1 cellular context compared by ENCODE assay signal in the genomic region with DNA sequence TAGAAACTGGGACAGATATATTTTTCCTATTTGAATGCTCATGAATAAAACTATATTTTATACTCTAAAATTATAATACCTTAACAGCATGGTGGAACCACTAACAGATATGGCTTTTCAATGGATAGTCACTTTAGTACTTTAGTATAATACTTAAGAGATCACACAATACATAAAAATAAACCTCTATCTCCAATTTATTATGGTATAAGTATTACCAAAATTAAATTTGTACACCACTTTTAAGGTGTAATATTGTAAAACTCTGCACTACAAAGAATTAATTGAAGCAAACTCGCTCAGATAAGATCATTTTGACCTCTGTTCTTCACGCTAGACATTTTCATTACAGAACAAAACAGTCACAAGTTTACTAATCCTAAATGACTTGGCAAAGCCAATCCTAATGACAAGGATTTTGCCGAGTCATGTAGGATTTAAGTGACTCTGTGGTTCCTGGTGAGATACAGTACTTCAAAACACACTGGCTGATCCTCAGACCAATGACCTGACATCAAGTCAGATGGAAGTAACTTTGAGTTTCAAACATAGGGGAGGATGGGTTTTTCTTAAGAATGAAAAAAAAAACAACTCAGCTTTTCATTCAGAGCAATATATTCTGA.
A peak's percentile ranks its signal among the peaks of the same experiment; 100 is the strongest.
TF ChIP-seq lines count a peak whose summit lies in the region.

No MANE protein-coding gene starts in this region.

TF ChIP-seq in K562, 482 proteins besides CTCF, POLR2A, EP300 and RAD21 (continued from another document and continues in another):
- TF ChIP-seq, protein P1, sequence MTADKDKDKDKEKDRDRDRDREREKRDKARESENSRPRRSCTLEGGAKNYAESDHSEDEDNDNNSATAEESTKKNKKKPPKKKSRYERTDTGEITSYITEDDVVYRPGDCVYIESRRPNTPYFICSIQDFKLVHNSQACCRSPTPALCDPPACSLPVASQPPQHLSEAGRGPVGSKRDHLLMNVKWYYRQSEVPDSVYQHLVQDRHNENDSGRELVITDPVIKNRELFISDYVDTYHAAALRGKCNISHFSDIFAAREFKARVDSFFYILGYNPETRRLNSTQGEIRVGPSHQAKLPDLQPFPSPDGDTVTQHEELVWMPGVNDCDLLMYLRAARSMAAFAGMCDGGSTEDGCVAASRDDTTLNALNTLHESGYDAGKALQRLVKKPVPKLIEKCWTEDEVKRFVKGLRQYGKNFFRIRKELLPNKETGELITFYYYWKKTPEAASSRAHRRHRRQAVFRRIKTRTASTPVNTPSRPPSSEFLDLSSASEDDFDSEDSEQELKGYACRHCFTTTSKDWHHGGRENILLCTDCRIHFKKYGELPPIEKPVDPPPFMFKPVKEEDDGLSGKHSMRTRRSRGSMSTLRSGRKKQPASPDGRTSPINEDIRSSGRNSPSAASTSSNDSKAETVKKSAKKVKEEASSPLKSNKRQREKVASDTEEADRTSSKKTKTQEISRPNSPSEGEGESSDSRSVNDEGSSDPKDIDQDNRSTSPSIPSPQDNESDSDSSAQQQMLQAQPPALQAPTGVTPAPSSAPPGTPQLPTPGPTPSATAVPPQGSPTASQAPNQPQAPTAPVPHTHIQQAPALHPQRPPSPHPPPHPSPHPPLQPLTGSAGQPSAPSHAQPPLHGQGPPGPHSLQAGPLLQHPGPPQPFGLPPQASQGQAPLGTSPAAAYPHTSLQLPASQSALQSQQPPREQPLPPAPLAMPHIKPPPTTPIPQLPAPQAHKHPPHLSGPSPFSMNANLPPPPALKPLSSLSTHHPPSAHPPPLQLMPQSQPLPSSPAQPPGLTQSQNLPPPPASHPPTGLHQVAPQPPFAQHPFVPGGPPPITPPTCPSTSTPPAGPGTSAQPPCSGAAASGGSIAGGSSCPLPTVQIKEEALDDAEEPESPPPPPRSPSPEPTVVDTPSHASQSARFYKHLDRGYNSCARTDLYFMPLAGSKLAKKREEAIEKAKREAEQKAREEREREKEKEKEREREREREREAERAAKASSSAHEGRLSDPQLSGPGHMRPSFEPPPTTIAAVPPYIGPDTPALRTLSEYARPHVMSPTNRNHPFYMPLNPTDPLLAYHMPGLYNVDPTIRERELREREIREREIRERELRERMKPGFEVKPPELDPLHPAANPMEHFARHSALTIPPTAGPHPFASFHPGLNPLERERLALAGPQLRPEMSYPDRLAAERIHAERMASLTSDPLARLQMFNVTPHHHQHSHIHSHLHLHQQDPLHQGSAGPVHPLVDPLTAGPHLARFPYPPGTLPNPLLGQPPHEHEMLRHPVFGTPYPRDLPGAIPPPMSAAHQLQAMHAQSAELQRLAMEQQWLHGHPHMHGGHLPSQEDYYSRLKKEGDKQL (CRISPR knock-in tag; IDR thresholded peaks at IDR 0.05; ENCODE audit: borderline replicate concordance), result no peak
- TF ChIP-seq, protein P2, sequence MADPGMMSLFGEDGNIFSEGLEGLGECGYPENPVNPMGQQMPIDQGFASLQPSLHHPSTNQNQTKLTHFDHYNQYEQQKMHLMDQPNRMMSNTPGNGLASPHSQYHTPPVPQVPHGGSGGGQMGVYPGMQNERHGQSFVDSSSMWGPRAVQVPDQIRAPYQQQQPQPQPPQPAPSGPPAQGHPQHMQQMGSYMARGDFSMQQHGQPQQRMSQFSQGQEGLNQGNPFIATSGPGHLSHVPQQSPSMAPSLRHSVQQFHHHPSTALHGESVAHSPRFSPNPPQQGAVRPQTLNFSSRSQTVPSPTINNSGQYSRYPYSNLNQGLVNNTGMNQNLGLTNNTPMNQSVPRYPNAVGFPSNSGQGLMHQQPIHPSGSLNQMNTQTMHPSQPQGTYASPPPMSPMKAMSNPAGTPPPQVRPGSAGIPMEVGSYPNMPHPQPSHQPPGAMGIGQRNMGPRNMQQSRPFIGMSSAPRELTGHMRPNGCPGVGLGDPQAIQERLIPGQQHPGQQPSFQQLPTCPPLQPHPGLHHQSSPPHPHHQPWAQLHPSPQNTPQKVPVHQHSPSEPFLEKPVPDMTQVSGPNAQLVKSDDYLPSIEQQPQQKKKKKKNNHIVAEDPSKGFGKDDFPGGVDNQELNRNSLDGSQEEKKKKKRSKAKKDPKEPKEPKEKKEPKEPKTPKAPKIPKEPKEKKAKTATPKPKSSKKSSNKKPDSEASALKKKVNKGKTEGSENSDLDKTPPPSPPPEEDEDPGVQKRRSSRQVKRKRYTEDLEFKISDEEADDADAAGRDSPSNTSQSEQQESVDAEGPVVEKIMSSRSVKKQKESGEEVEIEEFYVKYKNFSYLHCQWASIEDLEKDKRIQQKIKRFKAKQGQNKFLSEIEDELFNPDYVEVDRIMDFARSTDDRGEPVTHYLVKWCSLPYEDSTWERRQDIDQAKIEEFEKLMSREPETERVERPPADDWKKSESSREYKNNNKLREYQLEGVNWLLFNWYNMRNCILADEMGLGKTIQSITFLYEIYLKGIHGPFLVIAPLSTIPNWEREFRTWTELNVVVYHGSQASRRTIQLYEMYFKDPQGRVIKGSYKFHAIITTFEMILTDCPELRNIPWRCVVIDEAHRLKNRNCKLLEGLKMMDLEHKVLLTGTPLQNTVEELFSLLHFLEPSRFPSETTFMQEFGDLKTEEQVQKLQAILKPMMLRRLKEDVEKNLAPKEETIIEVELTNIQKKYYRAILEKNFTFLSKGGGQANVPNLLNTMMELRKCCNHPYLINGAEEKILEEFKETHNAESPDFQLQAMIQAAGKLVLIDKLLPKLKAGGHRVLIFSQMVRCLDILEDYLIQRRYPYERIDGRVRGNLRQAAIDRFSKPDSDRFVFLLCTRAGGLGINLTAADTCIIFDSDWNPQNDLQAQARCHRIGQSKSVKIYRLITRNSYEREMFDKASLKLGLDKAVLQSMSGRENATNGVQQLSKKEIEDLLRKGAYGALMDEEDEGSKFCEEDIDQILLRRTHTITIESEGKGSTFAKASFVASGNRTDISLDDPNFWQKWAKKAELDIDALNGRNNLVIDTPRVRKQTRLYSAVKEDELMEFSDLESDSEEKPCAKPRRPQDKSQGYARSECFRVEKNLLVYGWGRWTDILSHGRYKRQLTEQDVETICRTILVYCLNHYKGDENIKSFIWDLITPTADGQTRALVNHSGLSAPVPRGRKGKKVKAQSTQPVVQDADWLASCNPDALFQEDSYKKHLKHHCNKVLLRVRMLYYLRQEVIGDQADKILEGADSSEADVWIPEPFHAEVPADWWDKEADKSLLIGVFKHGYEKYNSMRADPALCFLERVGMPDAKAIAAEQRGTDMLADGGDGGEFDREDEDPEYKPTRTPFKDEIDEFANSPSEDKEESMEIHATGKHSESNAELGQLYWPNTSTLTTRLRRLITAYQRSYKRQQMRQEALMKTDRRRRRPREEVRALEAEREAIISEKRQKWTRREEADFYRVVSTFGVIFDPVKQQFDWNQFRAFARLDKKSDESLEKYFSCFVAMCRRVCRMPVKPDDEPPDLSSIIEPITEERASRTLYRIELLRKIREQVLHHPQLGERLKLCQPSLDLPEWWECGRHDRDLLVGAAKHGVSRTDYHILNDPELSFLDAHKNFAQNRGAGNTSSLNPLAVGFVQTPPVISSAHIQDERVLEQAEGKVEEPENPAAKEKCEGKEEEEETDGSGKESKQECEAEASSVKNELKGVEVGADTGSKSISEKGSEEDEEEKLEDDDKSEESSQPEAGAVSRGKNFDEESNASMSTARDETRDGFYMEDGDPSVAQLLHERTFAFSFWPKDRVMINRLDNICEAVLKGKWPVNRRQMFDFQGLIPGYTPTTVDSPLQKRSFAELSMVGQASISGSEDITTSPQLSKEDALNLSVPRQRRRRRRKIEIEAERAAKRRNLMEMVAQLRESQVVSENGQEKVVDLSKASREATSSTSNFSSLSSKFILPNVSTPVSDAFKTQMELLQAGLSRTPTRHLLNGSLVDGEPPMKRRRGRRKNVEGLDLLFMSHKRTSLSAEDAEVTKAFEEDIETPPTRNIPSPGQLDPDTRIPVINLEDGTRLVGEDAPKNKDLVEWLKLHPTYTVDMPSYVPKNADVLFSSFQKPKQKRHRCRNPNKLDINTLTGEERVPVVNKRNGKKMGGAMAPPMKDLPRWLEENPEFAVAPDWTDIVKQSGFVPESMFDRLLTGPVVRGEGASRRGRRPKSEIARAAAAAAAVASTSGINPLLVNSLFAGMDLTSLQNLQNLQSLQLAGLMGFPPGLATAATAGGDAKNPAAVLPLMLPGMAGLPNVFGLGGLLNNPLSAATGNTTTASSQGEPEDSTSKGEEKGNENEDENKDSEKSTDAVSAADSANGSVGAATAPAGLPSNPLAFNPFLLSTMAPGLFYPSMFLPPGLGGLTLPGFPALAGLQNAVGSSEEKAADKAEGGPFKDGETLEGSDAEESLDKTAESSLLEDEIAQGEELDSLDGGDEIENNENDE (IDR thresholded peaks at IDR 0.05; ENCODE audit: low read depth, low read length), result no peak
- TF ChIP-seq SPI1 (IDR thresholded peaks at IDR 0.05; ENCODE audit: borderline replicate concordance, low read depth, low read length) (no peak), CHD1 (IDR thresholded peaks at IDR 0.05; ENCODE audit: low read length) (no peak), CBX2 (IDR thresholded peaks at IDR 0.05; ENCODE audit: insufficient read depth, low read length, poor library complexity, severe bottlenecking) (no peak), ZNF778 (CRISPR knock-in tag; IDR thresholded peaks at IDR 0.05) (no peak), FOSL1 (tag; conservative IDR thresholded peaks at IDR 0.05) (peak; percentile 69), RAD51 (IDR thresholded peaks at IDR 0.05; ENCODE audit: borderline replicate concordance, low read depth) (peak; percentile 39; the same call in 1 of the 2 replicates), SETDB1 (IDR thresholded peaks at IDR 0.05; ENCODE audit: low read length) (no peak), GABPB2 (CRISPR knock-in tag; conservative IDR thresholded peaks at IDR 0.05) (no peak), DMBX1 (CRISPR knock-in tag; IDR thresholded peaks at IDR 0.05; ENCODE audit: borderline replicate concordance) (peak; percentile 62; the same call in 1 of the 2 replicates), ZNF431 (CRISPR knock-in tag; IDR thresholded peaks at IDR 0.05) (no peak), BHLHE40 (IDR thresholded peaks at IDR 0.05; ENCODE audit: low read length) (peak; percentile 66; the same call in 1 of the 2 replicates)
- TF ChIP-seq, protein P3, sequence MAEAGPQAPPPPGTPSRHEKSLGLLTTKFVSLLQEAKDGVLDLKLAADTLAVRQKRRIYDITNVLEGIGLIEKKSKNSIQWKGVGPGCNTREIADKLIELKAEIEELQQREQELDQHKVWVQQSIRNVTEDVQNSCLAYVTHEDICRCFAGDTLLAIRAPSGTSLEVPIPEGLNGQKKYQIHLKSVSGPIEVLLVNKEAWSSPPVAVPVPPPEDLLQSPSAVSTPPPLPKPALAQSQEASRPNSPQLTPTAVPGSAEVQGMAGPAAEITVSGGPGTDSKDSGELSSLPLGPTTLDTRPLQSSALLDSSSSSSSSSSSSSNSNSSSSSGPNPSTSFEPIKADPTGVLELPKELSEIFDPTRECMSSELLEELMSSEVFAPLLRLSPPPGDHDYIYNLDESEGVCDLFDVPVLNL (CRISPR knock-in tag; IDR thresholded peaks at IDR 0.05; ENCODE audit: low read depth), result no peak
- TF ChIP-seq, protein P4, sequence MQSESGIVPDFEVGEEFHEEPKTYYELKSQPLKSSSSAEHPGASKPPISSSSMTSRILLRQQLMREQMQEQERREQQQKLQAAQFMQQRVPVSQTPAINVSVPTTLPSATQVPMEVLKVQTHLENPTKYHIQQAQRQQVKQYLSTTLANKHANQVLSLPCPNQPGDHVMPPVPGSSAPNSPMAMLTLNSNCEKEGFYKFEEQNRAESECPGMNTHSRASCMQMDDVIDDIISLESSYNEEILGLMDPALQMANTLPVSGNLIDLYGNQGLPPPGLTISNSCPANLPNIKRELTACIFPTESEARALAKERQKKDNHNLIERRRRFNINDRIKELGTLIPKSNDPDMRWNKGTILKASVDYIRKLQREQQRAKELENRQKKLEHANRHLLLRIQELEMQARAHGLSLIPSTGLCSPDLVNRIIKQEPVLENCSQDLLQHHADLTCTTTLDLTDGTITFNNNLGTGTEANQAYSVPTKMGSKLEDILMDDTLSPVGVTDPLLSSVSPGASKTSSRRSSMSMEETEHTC (IDR thresholded peaks at IDR 0.05), result peak; percentile 75; the same call in 1 of the 2 replicates
- TF ChIP-seq, protein P5, sequence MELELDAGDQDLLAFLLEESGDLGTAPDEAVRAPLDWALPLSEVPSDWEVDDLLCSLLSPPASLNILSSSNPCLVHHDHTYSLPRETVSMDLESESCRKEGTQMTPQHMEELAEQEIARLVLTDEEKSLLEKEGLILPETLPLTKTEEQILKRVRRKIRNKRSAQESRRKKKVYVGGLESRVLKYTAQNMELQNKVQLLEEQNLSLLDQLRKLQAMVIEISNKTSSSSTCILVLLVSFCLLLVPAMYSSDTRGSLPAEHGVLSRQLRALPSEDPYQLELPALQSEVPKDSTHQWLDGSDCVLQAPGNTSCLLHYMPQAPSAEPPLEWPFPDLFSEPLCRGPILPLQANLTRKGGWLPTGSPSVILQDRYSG (tag; conservative IDR thresholded peaks at IDR 0.05; ENCODE audit: low read depth), result 0 out of 2 replicates have a peak, but pooled peaks have one; percentile 21
- TF ChIP-seq, protein P6, sequence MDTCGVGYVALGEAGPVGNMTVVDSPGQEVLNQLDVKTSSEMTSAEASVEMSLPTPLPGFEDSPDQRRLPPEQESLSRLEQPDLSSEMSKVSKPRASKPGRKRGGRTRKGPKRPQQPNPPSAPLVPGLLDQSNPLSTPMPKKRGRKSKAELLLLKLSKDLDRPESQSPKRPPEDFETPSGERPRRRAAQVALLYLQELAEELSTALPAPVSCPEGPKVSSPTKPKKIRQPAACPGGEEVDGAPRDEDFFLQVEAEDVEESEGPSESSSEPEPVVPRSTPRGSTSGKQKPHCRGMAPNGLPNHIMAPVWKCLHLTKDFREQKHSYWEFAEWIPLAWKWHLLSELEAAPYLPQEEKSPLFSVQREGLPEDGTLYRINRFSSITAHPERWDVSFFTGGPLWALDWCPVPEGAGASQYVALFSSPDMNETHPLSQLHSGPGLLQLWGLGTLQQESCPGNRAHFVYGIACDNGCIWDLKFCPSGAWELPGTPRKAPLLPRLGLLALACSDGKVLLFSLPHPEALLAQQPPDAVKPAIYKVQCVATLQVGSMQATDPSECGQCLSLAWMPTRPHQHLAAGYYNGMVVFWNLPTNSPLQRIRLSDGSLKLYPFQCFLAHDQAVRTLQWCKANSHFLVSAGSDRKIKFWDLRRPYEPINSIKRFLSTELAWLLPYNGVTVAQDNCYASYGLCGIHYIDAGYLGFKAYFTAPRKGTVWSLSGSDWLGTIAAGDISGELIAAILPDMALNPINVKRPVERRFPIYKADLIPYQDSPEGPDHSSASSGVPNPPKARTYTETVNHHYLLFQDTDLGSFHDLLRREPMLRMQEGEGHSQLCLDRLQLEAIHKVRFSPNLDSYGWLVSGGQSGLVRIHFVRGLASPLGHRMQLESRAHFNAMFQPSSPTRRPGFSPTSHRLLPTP (IDR thresholded peaks at IDR 0.05; ENCODE audit: borderline replicate concordance, extremely low read depth, insufficient read length), result no peak
